Comparison of ENCODE assay signal across 30 cellular contexts in the genomic region with DNA sequence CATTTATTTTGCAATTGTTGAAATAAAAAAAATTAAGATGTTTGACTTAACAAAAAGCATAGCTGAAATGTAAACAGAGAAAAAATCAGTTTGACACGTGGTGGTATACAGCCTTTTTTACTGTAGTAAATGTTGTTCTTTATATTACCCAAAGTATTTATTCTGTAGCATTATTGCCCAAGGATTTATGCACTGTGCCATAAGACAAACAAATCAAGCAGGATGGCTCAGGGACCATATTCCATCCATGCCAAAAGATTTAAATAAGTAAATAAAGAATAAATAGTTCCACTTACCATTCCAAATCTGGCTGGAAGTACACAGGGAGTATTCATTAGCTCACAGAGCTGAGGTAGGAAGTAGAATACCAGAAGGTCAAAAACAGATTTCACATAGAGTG.
"Had no signal": no experiment of that assay in that cellular context is flagged by ENCODE, and none has a peak within 500 bp of the region (broad histone marks: within the 10 kb centered on the region; RNA-seq: fewer than 3 reads in every experiment).

No MANE protein-coding gene starts in this region.

- H3K9me3 ChIP-seq: adrenal gland, body of pancreas, breast epithelium had no signal

- H3K36me3 ChIP-seq: adrenal gland, brain microvascular endothelial cell, breast epithelium had no signal

- H3K27ac ChIP-seq: adrenal gland, body of pancreas, brain microvascular endothelial cell, breast epithelium, VCaP had no signal

- DNase-seq: activated B cell treated with CpG ODN at 0.5 μM for 24 hours; activated CD4-positive, alpha-beta memory T cell treated with anti-CD3 and anti-CD28 coated beads for 36 hours; activated CD4-positive, alpha-beta T cell treated with anti-CD3 and anti-CD28 coated beads for 4 hours; activated CD4-positive, alpha-beta T cell treated with anti-CD3 and anti-CD28 coated beads, Interleukin-2, amount 10 ng/mL, durations not matched to agents 24 days and 14 days; activated CD4-positive, alpha-beta T cell treated with anti-CD3 and anti-CD28 coated beads, Interleukin-2, amount 50 U/mL, for 1 hour; activated CD4-positive, alpha-beta T cell treated with anti-CD3 and anti-CD28 coated beads, Interleukin-2, amount 50 U/mL, for 4 hours; activated CD4-positive, CD25-positive, alpha-beta regulatory T cell treated with anti-CD3 and anti-CD28 coated beads, Interleukin-2, amount 50 U/mL, for 72 hours; activated CD8-positive, alpha-beta memory T cell treated with anti-CD3 and anti-CD28 coated beads, Interleukin-2, amount 50 U/mL, for 4 hours; activated CD8-positive, alpha-beta T cell treated with anti-CD3 and anti-CD28 coated beads for 36 hours; activated effector memory CD4-positive, alpha-beta T cell treated with anti-CD3 and anti-CD28 coated beads, Interleukin-2, amount 50 U/mL, for 16 hours; activated gamma-delta T cell treated with Interleukin-2 at 50 U/mL for 16 hours; activated naive CD4-positive, alpha-beta T cell; activated naive CD4-positive, alpha-beta T cell treated with anti-CD3 and anti-CD28 coated beads for 36 hours; activated naive CD4-positive, alpha-beta T cell treated with anti-CD3 and anti-CD28 coated beads, Interleukin-2, amount 50 U/mL, for 16 hours; activated naive CD8-positive, alpha-beta T cell treated with anti-CD3 and anti-CD28 coated beads for 36 hours; activated T-cell treated with anti-CD3 and anti-CD28 coated beads for 4 hours; activated T-cell treated with anti-CD3 and anti-CD28 coated beads, Interleukin-2, amount 50 U/mL, for 1 hour; activated T-cell treated with anti-CD3 and anti-CD28 coated beads, Interleukin-2, amount 50 U/mL, for 4 hours; activated T-cell treated with anti-CD3 and anti-CD28 coated beads, Interleukin-2, amount 50 U/mL, for 72 hours; adrenal gland; amniotic stem cell; aorta; body of pancreas; brain microvascular endothelial cell; central memory CD4-positive, alpha-beta T cell; T-helper 9 cell had no signal

- H3K4me1 ChIP-seq: adrenal gland, body of pancreas, breast epithelium had no signal

- ATAC-seq: activated CD8-positive, alpha-beta T cell treated with anti-CD3 and anti-CD28 coated beads for 36 hours; activated naive CD4-positive, alpha-beta T cell treated with anti-CD3 and anti-CD28 coated beads, Interleukin-2, amount 50 U/mL, for 72 hours; activated T-cell treated with anti-CD3 and anti-CD28 coated beads, Interleukin-2, amount 50 U/mL, for 4 hours; activated T-cell treated with anti-CD3 and anti-CD28 coated beads, Interleukin-2, amount 50 U/mL, for 72 hours; activated T-helper 17 cell treated with anti-CD3 and anti-CD28 coated beads, Interleukin-2, amount 50 U/mL, for 72 hours; body of pancreas had no signal

- H3K27me3 ChIP-seq: adrenal gland, body of pancreas, brain microvascular endothelial cell, breast epithelium had no signal

- H3K4me3 ChIP-seq: adrenal gland, body of pancreas, breast epithelium had no signal
